Comparison of ENCODE assay signal across 15 cellular contexts in genomic region chr1:224804220-224804619, GRCh38.
"Had no signal": no experiment of that assay in that cellular context is flagged by ENCODE, and none has a peak within 500 bp of the region (broad histone marks: within the 10 kb centered on the region; RNA-seq: fewer than 3 reads in every experiment).

No MANE protein-coding gene starts in this region.

- H3K9me3 Mint-ChIP-seq: dendritic cell treated with granulocyte-macrophage colony-stimulating factor and Interleukin-4, amounts not matched to agents 40 ng/mL and 50 ng/mL, for 4 days; stimulated activated memory B cell treated with anti-CD40 and anti-IgM and Interleukin-4, amounts not matched to agents 10 μg/mL and 1 μg/mL and 100 μg/mL, for 72 hours had no signal

- H3K4me3 Mint-ChIP-seq: dendritic cell treated with granulocyte-macrophage colony-stimulating factor and Interleukin-4, amounts not matched to agents 40 ng/mL and 50 ng/mL, for 4 days; neural crest cell; stimulated activated memory B cell treated with anti-CD40 and anti-IgM and Interleukin-4, amounts not matched to agents 10 μg/mL and 1 μg/mL and 100 μg/mL, for 72 hours; WTC11 had no signal

- H3K27me3 Mint-ChIP-seq: dendritic cell treated with granulocyte-macrophage colony-stimulating factor and Interleukin-4, amounts not matched to agents 40 ng/mL and 50 ng/mL, for 4 days; stimulated activated memory B cell treated with anti-CD40 and anti-IgM and Interleukin-4, amounts not matched to agents 10 μg/mL and 1 μg/mL and 100 μg/mL, for 72 hours had no signal

- H3K27ac Mint-ChIP-seq: dendritic cell treated with granulocyte-macrophage colony-stimulating factor and Interleukin-4, amounts not matched to agents 40 ng/mL and 50 ng/mL, for 4 days; stimulated activated memory B cell treated with anti-CD40 and anti-IgM and Interleukin-4, amounts not matched to agents 10 μg/mL and 1 μg/mL and 100 μg/mL, for 72 hours; WTC11 had no signal

- ATAC-seq: left lobe of liver; pancreas; stimulated activated memory B cell treated with anti-CD40 and anti-IgM and Interleukin-4, amounts not matched to agents 10 μg/mL and 1 μg/mL and 100 μg/mL, for 72 hours; WTC11 had no signal

- H3K36me3 Mint-ChIP-seq: stimulated activated memory B cell treated with anti-CD40 and anti-IgM and Interleukin-4, amounts not matched to agents 10 μg/mL and 1 μg/mL and 100 μg/mL, for 72 hours had no signal

- H3K4me1 Mint-ChIP-seq: neural crest cell; stimulated activated memory B cell treated with anti-CD40 and anti-IgM and Interleukin-4, amounts not matched to agents 10 μg/mL and 1 μg/mL and 100 μg/mL, for 72 hours had no signal

- DNase-seq: activated CD4-positive, alpha-beta T cell treated with anti-CD3 and anti-CD28 coated beads for 48 hours; activated gamma-delta T cell treated with Interleukin-2 at 50 U/mL for 16 hours; aorta; cerebellar nuclear complex; effector memory CD4-positive, alpha-beta T cell; foreskin fibroblast; hippocampal formation; midbrain; pancreas; substantia nigra had no signal
